In the genomic region with DNA sequence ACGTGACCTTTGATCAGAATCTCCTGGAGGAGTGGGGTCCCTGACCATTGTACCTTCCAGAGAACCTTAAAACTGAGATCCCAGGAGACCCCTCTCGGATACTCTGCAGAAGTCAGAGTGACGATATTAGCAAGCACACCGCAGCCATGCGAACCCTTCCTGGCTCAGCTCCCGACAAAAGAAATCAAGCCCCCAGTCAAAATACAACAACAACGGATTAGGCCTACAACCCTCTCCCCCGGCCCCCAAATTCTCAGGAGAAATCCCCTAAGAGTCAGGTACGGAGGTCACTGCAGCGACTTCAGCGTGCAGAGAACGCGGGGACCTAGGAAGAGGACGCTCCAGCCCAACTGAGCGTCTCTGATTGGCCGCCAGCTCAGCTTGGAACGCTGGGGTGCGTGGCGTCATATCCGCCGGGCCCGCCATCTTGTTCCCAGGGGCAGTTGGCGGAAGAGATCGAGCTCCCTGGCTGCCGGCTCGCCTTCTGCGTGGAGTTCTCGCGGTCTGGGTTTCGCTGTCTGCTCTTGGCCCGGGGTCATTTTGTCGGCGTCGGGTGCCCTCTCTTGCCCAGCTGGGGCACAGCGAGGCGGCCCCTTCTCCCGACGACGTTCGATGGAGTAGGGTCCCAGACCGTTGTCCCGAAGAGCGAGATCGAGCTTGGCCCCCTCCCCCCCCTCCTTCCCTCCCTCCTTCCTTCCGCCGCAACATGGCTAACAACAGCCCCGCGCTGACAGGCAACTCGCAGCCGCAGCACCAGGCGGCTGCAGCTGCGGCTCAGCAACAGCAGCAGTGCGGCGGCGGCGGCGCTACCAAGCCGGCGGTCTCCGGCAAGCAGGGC, we compare ENCODE assay signal across 8 cellular contexts. TPM values are rescaled to one million over a fixed set of nuclear protein-coding genes. Genes with fewer than 3 reads are reported as not detected.
DNase-seq lines count a peak whose midpoint lies in the region; ATAC-seq, FAIRE-seq and TF ChIP-seq lines count a peak whose summit lies in the region.

A gene with protein sequence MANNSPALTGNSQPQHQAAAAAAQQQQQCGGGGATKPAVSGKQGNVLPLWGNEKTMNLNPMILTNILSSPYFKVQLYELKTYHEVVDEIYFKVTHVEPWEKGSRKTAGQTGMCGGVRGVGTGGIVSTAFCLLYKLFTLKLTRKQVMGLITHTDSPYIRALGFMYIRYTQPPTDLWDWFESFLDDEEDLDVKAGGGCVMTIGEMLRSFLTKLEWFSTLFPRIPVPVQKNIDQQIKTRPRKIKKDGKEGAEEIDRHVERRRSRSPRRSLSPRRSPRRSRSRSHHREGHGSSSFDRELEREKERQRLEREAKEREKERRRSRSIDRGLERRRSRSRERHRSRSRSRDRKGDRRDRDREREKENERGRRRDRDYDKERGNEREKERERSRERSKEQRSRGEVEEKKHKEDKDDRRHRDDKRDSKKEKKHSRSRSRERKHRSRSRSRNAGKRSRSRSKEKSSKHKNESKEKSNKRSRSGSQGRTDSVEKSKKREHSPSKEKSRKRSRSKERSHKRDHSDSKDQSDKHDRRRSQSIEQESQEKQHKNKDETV (plus strand): TSS at position 425 of the 838 bp plus-strand sequence. CDS start 282 bp downstream, at position 707.

- TF ChIP-seq EP300 in HepG2 (IDR thresholded peaks at IDR 0.05; ENCODE audit: low read depth in 2 of 2, low read length in 2 of 2) (no peak), HepG2 (CRISPR knock-in tag; IDR thresholded peaks at IDR 0.05; ENCODE audit: borderline replicate concordance) (no peak; the same call in 1 of the 2 replicates)

- peaks cover 38% of the 10 kb centered on the region for H3K36me3 Mint-ChIP-seq in dendritic cell treated with granulocyte-macrophage colony-stimulating factor and Interleukin-4, amounts not matched to agents 40 ng/mL and 50 ng/mL, for 4 days (ENCODE audit: low read depth)

- peak; percentile 17; the same call in 1 of the 2 replicates for TF ChIP-seq CTCF in HepG2 (CRISPR knock-in tag; IDR thresholded peaks at IDR 0.05)

- under 1% methylated on average over 24 of the region's 60 CpGs for WGBS in HepG2 (ENCODE audit: low lambda C conversion rate)

- H2AFZ ChIP-seq in HepG2 (ENCODE audit: low read length) = peak within 1 kb of the TSS; percentile 37

- peaks cover 21% of the 10 kb centered on the region for H3K4me1 Mint-ChIP-seq in dendritic cell treated with granulocyte-macrophage colony-stimulating factor and Interleukin-4, amounts not matched to agents 40 ng/mL and 50 ng/mL, for 4 days (ENCODE audit: low read depth)

- peak; percentile 92 to 94 for TF ChIP-seq POLR2A in HepG2 (IDR thresholded peaks at IDR 0.05; ENCODE audit: insufficient read depth in 1 of 2, low read depth in 2 of 2, low read length in 2 of 2)

- peak within 1 kb of the TSS; percentile 100 for H3K27ac Mint-ChIP-seq in dendritic cell treated with granulocyte-macrophage colony-stimulating factor and Interleukin-4, amounts not matched to agents 40 ng/mL and 50 ng/mL, for 4 days

- no peaks in the 10 kb centered on the region for H3K27me3 ChIP-seq in BLaER1
- H3K27me3 ChIP-seq in HepG2 (ENCODE audit: control insufficient read depth in 1 of 2, insufficient read depth in 2 of 2, low read length in 2 of 2) = no peaks in the 10 kb centered on the region; a peak in 1 of 5 replicates

- H3K4me1 ChIP-seq in BLaER1 (peaks cover 23% of the 10 kb centered on the region), HepG2 (ENCODE audit: insufficient read depth, low read length) (peaks cover 45% of the 10 kb centered on the region)

- intact Hi-C loops in dendritic cell treated with granulocyte-macrophage colony-stimulating factor and Interleukin-4, amounts not matched to agents 40 ng/mL and 50 ng/mL, for 4 days (cut with micrococcal nuclease) = loop anchor here (2.0 to 5.0 kb wide), 3 partner anchors 45 to 135 kb away; a partner anchor contains a TSS
- intact Hi-C loops in HepG2 (cut with micrococcal nuclease; ENCODE audit: unreplicated experiment) = loop anchor here (2.0 to 5.0 kb wide), 2 partner anchors 45 to 130 kb away; a partner anchor contains a TSS

- in situ Hi-C loops in HepG2 (cut with HindIII; ENCODE audit: extremely low pct_ligation_motif_present, low pct_unique_long_range_greater_than_20kb) = no loop called here

- peak; percentile 83 for FAIRE-seq in HepG2 (lab: Jason Lieb, UNC)

- H3K9me3 ChIP-seq in BLaER1 (no peaks in the 10 kb centered on the region), HepG2 (ENCODE audit: low read length) (no peaks in the 10 kb centered on the region)

- peaks cover 40% of the 10 kb centered on the region for H4K20me1 ChIP-seq in BLaER1
- H4K20me1 ChIP-seq in HepG2 (ENCODE audit: insufficient read depth, low read length) = peaks cover 25% of the 10 kb centered on the region

- H3K36me3 ChIP-seq in BLaER1 (peaks cover 16% of the 10 kb centered on the region), HepG2 (replicated peaks in 1 of 2; ENCODE audit: control insufficient read depth in 1 of 2, insufficient read depth in 2 of 2, low read length in 2 of 2) (peaks cover 4 to 18% of the 10 kb centered on the region in 2 experiments; a peak in 4 of 5 replicates)

- H3K4me3 ChIP-seq in BLaER1 (peak within 1 kb of the TSS; percentile 89), HepG2 (replicated peaks in 1 of 3; ENCODE audit: insufficient read depth in 1 of 3, low read depth in 2 of 3, low read length in 3 of 3) (peak within 1 kb of the TSS; percentile 87 to 95 (median 93))

- ATAC-seq in GM19324 (IDR thresholded peaks at IDR 0.05; ENCODE audit: low FRiP score, unreplicated experiment) = peak; percentile 96
- ATAC-seq in HG03469 (IDR thresholded peaks at IDR 0.05; ENCODE audit: unreplicated experiment) = peak; percentile 87
- peak; percentile 96 for ATAC-seq in HepG2

- H3K79me2 ChIP-seq in HepG2 (ENCODE audit: insufficient read depth, low read length) = peaks cover 48% of the 10 kb centered on the region

- H3K4me3 Mint-ChIP-seq in dendritic cell treated with granulocyte-macrophage colony-stimulating factor and Interleukin-4, amounts not matched to agents 40 ng/mL and 50 ng/mL, for 4 days = peak within 1 kb of the TSS; percentile 96

- H3K9ac ChIP-seq in BLaER1 = peak within 1 kb of the TSS; percentile 90
- peak within 1 kb of the TSS; percentile 89 for H3K9ac ChIP-seq in HepG2 (ENCODE audit: insufficient read depth, low read depth, low read length)

- H3K27ac ChIP-seq in BLaER1 = peak within 1 kb of the TSS; percentile 95
- H3K27ac ChIP-seq in HepG2 (ENCODE audit: extremely low read length, insufficient read depth, low read length) = peak within 1 kb of the TSS; percentile 94

- POLR2A ChIA-PET in HepG2 (lab: Yijun Ruan, JAX) = interaction anchor here (0.9 to 2.1 kb wide), 16 partner anchors 10 to 492 kb away, joined by 3 to 28 read pairs (median 4); a partner anchor contains a TSS

- H3K4me2 ChIP-seq in BLaER1 (peak within 1 kb of the TSS; percentile 91), HepG2 (ENCODE audit: low read depth, low read length) (peak within 1 kb of the TSS; percentile 81)

- CTCF ChIA-PET in HepG2 (lab: Yijun Ruan, JAX; ENCODE audit: low intra/inter-chr PET ratio, low total read pairs) = no interaction called here

- TF ChIP-seq RAD21 in HepG2 (CRISPR knock-in tag; IDR thresholded peaks at IDR 0.05) = no peak; the same call in 1 of the 2 replicates

- H3K27me3 Mint-ChIP-seq in dendritic cell treated with granulocyte-macrophage colony-stimulating factor and Interleukin-4, amounts not matched to agents 40 ng/mL and 50 ng/mL, for 4 days = no peaks in the 10 kb centered on the region

- BruUV-seq in HepG2 (replicated peaks; lab: Mats Ljungman, UMichigan) = no TSS peak

- H3K9me3 Mint-ChIP-seq in dendritic cell treated with granulocyte-macrophage colony-stimulating factor and Interleukin-4, amounts not matched to agents 40 ng/mL and 50 ng/mL, for 4 days = no peaks in the 10 kb centered on the region

- DNase-seq in NCI-H748 (lab: John Stamatoyannopoulos, UW; ENCODE audit: unreplicated experiment) (peak; percentile 93), HepG2 (ENCODE audit: low spot score) (peak; percentile 87)
- DNase-seq in activated CD4-positive, alpha-beta T cell treated with anti-CD3 and anti-CD28 coated beads, Interleukin-2, amount 50 U/mL, for 24 hours (ENCODE audit: low read depth in 1 of 2, low spot score in 1 of 2) = peak; percentile 90
- peak; percentile 92 for DNase-seq in stimulated activated CD4-positive, alpha-beta T cell treated with anti-CD3 and anti-CD28 coated beads, Interleukin-4, amount 100 ng/mL, for 1 hour

TF ChIP-seq in HepG2, 621 proteins besides CTCF, POLR2A, EP300 and RAD21 (continues in another document):
- TF ChIP-seq KDM6A (CRISPR knock-in tag; IDR thresholded peaks at IDR 0.05; ENCODE audit: low read depth) (no peak), ZNF781 (CRISPR knock-in tag; IDR thresholded peaks at IDR 0.05; ENCODE audit: borderline replicate concordance, not compliant biosample characterization) (peak; percentile 73)

RNA-seq across cellular contexts. Expression of the gene that starts here (rescaled TPM):
- 14.3 and 25.7 TPM in 2 replicates for total RNA-seq in HepG2 (2016; rRNA removed; fragmentation: Illumina TruSeq; extraction: Trizol)
- 5.1 and 6.2 TPM in 2 replicates for total RNA-seq in HepG2 (2016; cell fraction: cytosol; rRNA removed; fragmentation: Illumina TruSeq; extraction: Trizol; ENCODE audit: low read depth)
- 13.6 and 27.9 TPM in 2 replicates for total RNA-seq in HepG2 (2016; cell fraction: insoluble cytoplasmic fraction; rRNA removed; fragmentation: Illumina TruSeq; extraction: Trizol)
- 5.9 and 7.5 TPM in 2 replicates for total RNA-seq in HepG2 (2016; cell fraction: membrane; rRNA removed; fragmentation: Illumina TruSeq; extraction: Trizol)
- 56.6 and 59.5 TPM in 2 replicates for total RNA-seq in HepG2 (2016; cell fraction: nucleus; rRNA removed; fragmentation: Illumina TruSeq; extraction: Trizol)
- 25.9 and 29.7 TPM in 2 replicates for polyA plus RNA-seq in HepG2 (2011; rRNA removed)
- polyA plus RNA-seq in HepG2 (2011; cell fraction: cytosol; rRNA removed) = 7.7 and 8.6 TPM in 2 replicates
- polyA plus RNA-seq in HepG2 (2011; cell fraction: nucleus; rRNA removed) = 47.2 and 58.1 TPM in 2 replicates
- 26.1 and 32.8 TPM in 2 replicates for polyA plus RNA-seq in HepG2 (2012)
- 1.5 and 1.9 TPM in 2 replicates for polyA plus RNA-seq in HepG2 (2016; cell fraction: cytosol; fragmentation: Illumina TruSeq; extraction: Trizol; ENCODE audit: low read depth)
- polyA plus RNA-seq in HepG2 (2016; cell fraction: insoluble cytoplasmic fraction; fragmentation: Illumina TruSeq; extraction: Trizol; ENCODE audit: low read depth) = 25.6 and 25.9 TPM in 2 replicates
- polyA plus RNA-seq in HepG2 (2016; cell fraction: membrane; fragmentation: Illumina TruSeq; extraction: Trizol; ENCODE audit: low read depth) = 4.0 and 4.5 TPM in 2 replicates
- 122 and 128 TPM in 2 replicates for polyA plus RNA-seq in HepG2 (2016; cell fraction: nucleus; fragmentation: Illumina TruSeq; extraction: Trizol; ENCODE audit: insufficient read depth, low read depth)
- polyA minus RNA-seq in HepG2 (2011; rRNA and poly(A)+ RNA removed; ENCODE audit: low replicate concordance) = 24.7 and 36.9 TPM in 2 replicates
- polyA minus RNA-seq in HepG2 (2011; cell fraction: cytosol; rRNA and poly(A)+ RNA removed) = 6.1 and 8.7 TPM in 2 replicates
- 106 and 110 TPM in 2 replicates for polyA minus RNA-seq in HepG2 (2011; cell fraction: nucleus; rRNA and poly(A)+ RNA removed)

Comparison
In these comparisons a context has a peak if more than half of its experiments do, and no peak if none do; other contexts are left out.
1. Peak in every context shown above with its lines: DNase-seq, ATAC-seq, H3K4me3 ChIP-seq and H3K27ac ChIP-seq.